In the genomic region with DNA sequence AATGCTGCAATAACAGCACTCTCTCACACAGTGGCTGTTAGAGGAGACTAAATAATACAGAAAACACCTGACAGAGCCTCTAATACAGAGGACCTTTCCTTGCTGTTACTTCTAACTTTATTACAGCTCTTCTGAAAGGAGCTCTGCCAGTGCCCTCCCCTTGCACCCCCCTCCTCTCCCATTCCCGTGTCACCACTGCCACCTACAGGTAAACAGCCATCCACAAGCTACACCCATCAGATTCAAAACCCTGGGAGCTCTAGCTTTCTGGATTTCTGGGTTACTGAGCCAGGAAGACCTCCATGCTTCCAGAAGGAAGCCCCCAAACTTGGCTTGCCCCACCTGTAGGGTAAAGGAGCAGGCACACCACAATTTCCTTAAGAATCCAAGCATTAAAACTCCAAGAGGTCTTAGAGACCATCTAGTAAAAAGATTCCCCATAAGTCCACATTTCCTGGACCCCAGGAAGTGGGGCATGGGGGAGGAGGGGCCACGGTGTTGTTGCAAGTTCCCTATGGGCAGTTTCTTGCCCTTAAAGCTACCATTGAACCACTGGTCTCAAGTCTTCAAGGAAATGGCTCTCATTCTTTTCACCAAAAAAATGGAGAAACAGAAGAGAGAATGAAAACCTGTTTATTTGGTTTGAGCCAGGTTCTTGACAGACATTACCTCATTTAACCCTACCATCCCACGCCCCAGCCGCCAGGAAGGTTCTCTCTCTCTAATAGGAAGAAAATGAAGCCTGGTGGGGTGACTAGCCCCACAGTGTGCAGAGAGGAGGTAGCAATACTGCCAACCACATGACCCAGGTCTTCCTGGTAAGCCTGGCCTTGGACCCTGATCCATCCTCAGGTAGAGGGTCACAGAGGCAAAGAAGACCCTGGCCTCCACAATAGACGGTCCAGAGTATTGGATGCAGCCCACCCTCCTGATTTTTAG, we compare ENCODE assay signal across 8 cellular contexts. TPM values are rescaled to one million over a fixed set of nuclear protein-coding genes. Genes with fewer than 3 reads are reported as not detected.
DNase-seq lines count a peak whose midpoint lies in the region; ATAC-seq, FAIRE-seq and TF ChIP-seq lines count a peak whose summit lies in the region.

No MANE protein-coding gene starts in this region.

- H3K36me3 ChIP-seq in BJ (ENCODE audit: control insufficient read depth, insufficient read depth, low read length) (no peaks in the 10 kb centered on the region), HCT116 (ENCODE audit: control insufficient read depth in 1 of 2, insufficient read depth in 2 of 2, low read length in 2 of 2) (no peaks in the 10 kb centered on the region), endothelial cell of umbilical vein (ENCODE audit: control insufficient read depth in 2 of 2, extremely low read depth in 1 of 2, insufficient read depth in 2 of 2, low read length in 2 of 2) (no peaks in the 10 kb centered on the region)

- CTCF ChIA-PET in BJ (lab: Yijun Ruan, JAX) = interaction anchor here (0.5 to 5.2 kb wide), 37 partner anchors 9 to 1013 kb away, joined by 3 to 88 read pairs (median 5); partner anchors contain the start of genes ATPAF2, DRC3, GID4 and TOM1L2
- CTCF ChIA-PET in HCT116 (lab: Charles Lee) = interaction anchor here (0.6 to 2.3 kb wide), 30 partner anchors 9 to 422 kb away, joined by 3 to 59 read pairs (median 4); partner anchors contain the start of genes DRC3, RAI1, SREBF1 and TOM1L2
- CTCF ChIA-PET in endothelial cell of umbilical vein (lab: Charles Lee) = interaction anchor here (0.6 to 7.0 kb wide), 50 partner anchors 9 to 563 kb away, joined by 3 to 175 read pairs (median 6); partner anchors contain the start of genes DRC3, SREBF1 and TOM1L2

- H3K9me3 ChIP-seq in HCT116 (ENCODE audit: control insufficient read depth in 1 of 2, insufficient read depth in 1 of 2, low read depth in 1 of 2, low read length in 2 of 2) (no peaks in the 10 kb centered on the region), endothelial cell of umbilical vein (replicated peaks; ENCODE audit: control insufficient read depth, insufficient read depth, low read length) (no peaks in the 10 kb centered on the region)

- H3K27ac ChIP-seq in HCT116 (ENCODE audit: low read depth, low read length) = peak overlapping the region; percentile 98
- peak overlapping the region; percentile 12 for H3K27ac ChIP-seq in endothelial cell of umbilical vein (ENCODE audit: insufficient read depth, low read depth, low read length)

- H4K20me1 ChIP-seq in HCT116 (ENCODE audit: insufficient read depth) = no peaks in the 10 kb centered on the region
- no peaks in the 10 kb centered on the region for H4K20me1 ChIP-seq in endothelial cell of umbilical vein (replicated peaks; ENCODE audit: control insufficient read depth, extremely low read depth, insufficient read depth, low read length)

- no peak overlapping the region for H2AFZ ChIP-seq in HCT116 (ENCODE audit: low read depth, low read length, poor library complexity, severe bottlenecking)
- H2AFZ ChIP-seq in endothelial cell of umbilical vein (ENCODE audit: low read depth, low read length) = no peak overlapping the region

- ATAC-seq in HCT116 (peak; percentile 48), GM18858 (IDR thresholded peaks at IDR 0.05; ENCODE audit: unreplicated experiment) (no peak)

- dilution Hi-C loops in endothelial cell of umbilical vein (cut with MboI; ENCODE audit: extremely low pct_ligation_motif_present, low sequenced_read_pairs) = no loop called here

- RAD21 ChIA-PET in HCT116 (lab: Charles Lee; ENCODE audit: low non-redundant PET in 1 of 2, low total read pairs in 2 of 2, uncharacterized antibody in 2 of 2, unreplicated experiment in 2 of 2) = interaction anchor here (0.7 to 1.4 kb wide), 8 partner anchors 19 to 114 kb away, joined by 3 to 22 read pairs (median 4); no protein-coding TSS in a partner anchor

- H3K27me3 ChIP-seq in BJ (ENCODE audit: control insufficient read depth, insufficient read depth, low read length) (no peaks in the 10 kb centered on the region), HCT116 (ENCODE audit: insufficient read depth, low read length) (no peaks in the 10 kb centered on the region), endothelial cell of umbilical vein (ENCODE audit: control insufficient read depth in 2 of 2, insufficient read depth in 2 of 2, low read length in 2 of 2) (no peaks in the 10 kb centered on the region)

- H3K4me2 ChIP-seq in HCT116 (ENCODE audit: low read length) (peak overlapping the region; percentile 45), endothelial cell of umbilical vein (ENCODE audit: insufficient read depth, low read length) (no peak overlapping the region)

- POLR2A ChIA-PET in BJ (lab: Charles Lee) (interaction anchor here (0.5 to 1.1 kb wide), 2 partner anchors 8 to 185 kb away, joined by 3 to 5 read pairs; no protein-coding TSS in a partner anchor), HCT116 (lab: Charles Lee) (interaction anchor here (0.7 to 1.6 kb wide), 7 partner anchors 8 to 93 kb away, joined by 3 to 14 read pairs (median 4); partner anchors contain the start of genes DRC3, SREBF1 and TOM1L2), endothelial cell of umbilical vein (lab: Charles Lee) (interaction anchor here (0.7 to 1.4 kb wide), 3 partner anchors 20 to 53 kb away, joined by 3 read pairs; partner anchors contain the start of genes DRC3 and TOM1L2)

- H3K9me1 ChIP-seq in endothelial cell of umbilical vein (replicated peaks; ENCODE audit: control insufficient read depth, extremely low read depth, insufficient read depth, low read length) = no peaks in the 10 kb centered on the region

- TF ChIP-seq POLR2A in HCT116 (IDR thresholded peaks at IDR 0.05; ENCODE audit: borderline replicate concordance, extremely low read depth, insufficient read depth, insufficient read length) = no peak
- no peak for TF ChIP-seq POLR2A in endothelial cell of umbilical vein (IDR thresholded peaks at IDR 0.05; ENCODE audit: low read depth, low read length)

- BruUV-seq in HCT116 (replicated peaks; lab: Mats Ljungman, UMichigan) (no TSS peak), endothelial cell of umbilical vein (replicated peaks; lab: Mats Ljungman, UMichigan) (no TSS peak)

- peak; percentile 96 for TF ChIP-seq RAD21 in HCT116 (IDR thresholded peaks at IDR 0.05; ENCODE audit: low read depth)

- peak; percentile 62 for FAIRE-seq in endothelial cell of umbilical vein (lab: Jason Lieb, UNC)

- H3K4me1 ChIP-seq in HCT116 (ENCODE audit: control insufficient read depth in 1 of 2, insufficient read depth in 2 of 2, low read length in 2 of 2) (peaks cover 66 to 78% of the 10 kb centered on the region in 2 experiments), endothelial cell of umbilical vein (ENCODE audit: control insufficient read depth, extremely low read depth, insufficient read depth, low read length) (peaks cover 28% of the 10 kb centered on the region)

- no peak for DNase-seq in BJ (ENCODE audit: low read depth)
- DNase-seq in HCT116 (ENCODE audit: low read depth, low spot score) = peak; percentile 54
- DNase-seq in NCI-H82 treated with DMSO at 0.1 percent for 48 hours (lab: John Stamatoyannopoulos, UW; ENCODE audit: unreplicated experiment) = peak; percentile 60
- peak; percentile 15 to 26 (median 23) for DNase-seq in activated CD8-positive, alpha-beta memory T cell treated with anti-CD3 and anti-CD28 coated beads for 48 hours (ENCODE audit: low read depth in 2 of 3, low spot score in 2 of 3)
- peak; percentile 78 for DNase-seq in endothelial cell of umbilical vein (ENCODE audit: low read depth, low spot score)
- DNase-seq in midbrain (lab: John Stamatoyannopoulos, UW) = peak; percentile 78
- DNase-seq in stimulated activated CD8-positive, alpha-beta memory T cell treated with anti-CD3 and anti-CD28 coated beads, Interleukin-4, amount 100 ng/mL, for 48 hours = peak; percentile 75

- H3K4me3 ChIP-seq in BJ (ENCODE audit: low read depth, low read length) (no peak overlapping the region), HCT116 (replicated peaks in 1 of 2; ENCODE audit: low read depth in 1 of 2, low read length in 2 of 2) (no peak overlapping the region), endothelial cell of umbilical vein (replicated peaks in 1 of 3; ENCODE audit: insufficient read depth in 1 of 3, low read depth in 1 of 3, low read length in 3 of 3) (no peak overlapping the region)

- H3K9me2 ChIP-seq in HCT116 (ENCODE audit: insufficient read depth) = no peaks in the 10 kb centered on the region

- intact Hi-C loops in HCT116 (cut with micrococcal nuclease) = loop anchor here (1.0 to 2.0 kb wide), 4 partner anchors 29 to 239 kb away; partner anchors contain the start of gene RAI1
- intact Hi-C loops in endothelial cell of umbilical vein (cut with micrococcal nuclease) = loop anchor here (1.0 to 10.0 kb wide), 8 partner anchors 28 to 425 kb away; partner anchors contain the start of genes RAI1 and RASD1

- TF ChIP-seq CTCF in BJ (IDR thresholded peaks at IDR 0.05; ENCODE audit: insufficient read depth, low read depth, low read length) (peak; percentile 89), HCT116 (IDR thresholded peaks at IDR 0.05 in 2 of 3, conservative IDR thresholded peaks at IDR 0.05 in 1 of 3; ENCODE audit: borderline replicate concordance in 1 of 3, insufficient read depth in 1 of 3, low read depth in 2 of 3, low read length in 2 of 3) (peak; percentile 90 to 93 (median 91)), endothelial cell of umbilical vein (IDR thresholded peaks at IDR 0.05; ENCODE audit: extremely low read depth in 1 of 2, insufficient read depth in 1 of 2, low read depth in 1 of 2, low read length in 2 of 2) (peak; percentile 78 to 81)

- no peaks in the 10 kb centered on the region for H3K79me2 ChIP-seq in HCT116 (ENCODE audit: insufficient read depth, low read length)
- no peaks in the 10 kb centered on the region for H3K79me2 ChIP-seq in endothelial cell of umbilical vein (ENCODE audit: control insufficient read depth, insufficient read depth, low read length)

- peak overlapping the region; percentile 42 for H3K9ac ChIP-seq in HCT116 (ENCODE audit: low read length)
- no peak overlapping the region for H3K9ac ChIP-seq in endothelial cell of umbilical vein (replicated peaks; ENCODE audit: extremely low read depth, insufficient read depth, low read length)

RNA-seq across cellular contexts. Expression of gene TOM1L2, which starts 52.8 kb away (rescaled TPM):
- polyA plus RNA-seq in BJ (2011; rRNA removed) (30.1 and 39.6 TPM in 2 replicates), endothelial cell of umbilical vein (31.7 and 36.0 TPM in 2 replicates)
- polyA minus RNA-seq in BJ (2011; rRNA and poly(A)+ RNA removed) = 36.7 and 39.1 TPM in 2 replicates
- total RNA-seq in HCT116 (2021; ENCODE audit: unreplicated experiment) (24.1 TPM), endothelial cell of umbilical vein (37.6 and 41.5 TPM in 2 replicates)
- polyA plus RNA-seq in HCT116 (2012) = 20.4 and 20.6 TPM in 2 replicates
- 28.1 and 28.9 TPM in 2 replicates for polyA plus RNA-seq in endothelial cell of umbilical vein (2011; cell fraction: cytosol; rRNA removed)
- polyA plus RNA-seq in endothelial cell of umbilical vein (2011; cell fraction: nucleus; rRNA removed) = 76.4 and 76.9 TPM in 2 replicates
- polyA plus RNA-seq in endothelial cell of umbilical vein (2012) = 39.4 and 40.0 TPM in 2 replicates
- polyA minus RNA-seq in endothelial cell of umbilical vein = 56.4 and 57.2 TPM in 2 replicates
- 9.5 TPM for polyA minus RNA-seq in endothelial cell of umbilical vein (2011; cell fraction: cytosol; rRNA and poly(A)+ RNA removed)
- polyA minus RNA-seq in endothelial cell of umbilical vein (2011; cell fraction: nucleus; rRNA and poly(A)+ RNA removed) = 39.0 and 39.2 TPM in 2 replicates

RNA-seq across cellular contexts. Expression of gene DRC3, which starts 53.2 kb away (rescaled TPM):
- polyA plus RNA-seq in BJ (2011; rRNA removed) (0.93 and 1.2 TPM in 2 replicates), endothelial cell of umbilical vein (1.9 and 2.9 TPM in 2 replicates)
- 0.66 and 0.98 TPM in 2 replicates for polyA minus RNA-seq in BJ (2011; rRNA and poly(A)+ RNA removed)
- total RNA-seq in HCT116 (2021; ENCODE audit: unreplicated experiment) (2.4 TPM), endothelial cell of umbilical vein (1.6 and 2.3 TPM in 2 replicates)
- polyA plus RNA-seq in HCT116 (2012) = 1.6 TPM in 2 replicates
- 1.0 and 1.7 TPM in 2 replicates for polyA plus RNA-seq in endothelial cell of umbilical vein (2011; cell fraction: cytosol; rRNA removed)
- 11.9 and 12.5 TPM in 2 replicates for polyA plus RNA-seq in endothelial cell of umbilical vein (2011; cell fraction: nucleus; rRNA removed)
- 2.0 and 2.9 TPM in 2 replicates for polyA plus RNA-seq in endothelial cell of umbilical vein (2012)
- 4.0 and 5.1 TPM in 2 replicates for polyA minus RNA-seq in endothelial cell of umbilical vein
- not detected for polyA minus RNA-seq in endothelial cell of umbilical vein (2011; cell fraction: cytosol; rRNA and poly(A)+ RNA removed)
- polyA minus RNA-seq in endothelial cell of umbilical vein (2011; cell fraction: nucleus; rRNA and poly(A)+ RNA removed) = 3.3 and 3.7 TPM in 2 replicates
